ENCODE assay signal across 8 cellular contexts in the genomic region with DNA sequence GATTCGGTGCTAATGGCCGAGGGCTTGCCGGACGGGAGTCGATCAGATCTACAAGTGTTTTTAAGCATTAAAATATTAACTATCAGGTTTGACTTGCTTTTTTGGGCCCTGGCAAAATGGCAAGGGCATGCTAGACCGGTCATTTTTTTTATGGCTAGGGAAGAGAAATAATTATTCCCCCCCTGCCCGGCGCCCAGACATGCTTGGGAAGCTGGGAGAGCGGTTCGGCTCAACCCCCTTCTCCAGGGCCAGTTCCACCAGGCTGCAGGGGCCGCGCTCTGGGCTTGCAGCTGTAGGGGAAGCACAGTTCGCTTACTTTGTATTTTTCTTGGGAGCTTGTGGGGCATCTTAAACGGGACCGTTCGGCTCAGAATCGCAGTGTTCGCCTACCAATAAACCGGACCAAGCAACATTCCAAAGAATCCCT. TPM values are rescaled to one million over a fixed set of nuclear protein-coding genes. Genes with fewer than 3 reads are reported as not detected.
DNase-seq lines count a peak whose midpoint lies in the region; ATAC-seq and TF ChIP-seq lines count a peak whose summit lies in the region.
"Had no signal": no experiment of that assay in that cellular context is flagged by ENCODE, and none has a peak within 500 bp of the region (broad histone marks: within the 10 kb centered on the region; RNA-seq: fewer than 3 reads in every experiment).

No MANE protein-coding gene starts in this region.

- BruUV-seq in OCI-LY7 (replicated peaks; lab: Mats Ljungman, UMichigan), result no TSS peak

- 2% methylated on average over 19 of the region's 19 CpGs for WGBS in HUES64
- 5 to 17% (median 13%) methylated on average over 18 to 19 of the region's 19 CpGs for WGBS in stomach, 5 donors

- H3K27me3 ChIP-seq in HUES64 (ENCODE audit: insufficient read depth, low read length) (no peaks in the 10 kb centered on the region), breast epithelium (no peaks in the 10 kb centered on the region), left lung (peaks cover 0 to 9% of the 10 kb centered on the region in 2 donors), stomach (no peaks in the 10 kb centered on the region)

- intact Hi-C loops in breast epithelium (cut with DNase I; ENCODE audit: low total_unique reads) (no loop called here), left lung (cut with DNase I) (loop anchor here in 1 of 2 donors (10.0 kb wide), 2 partner anchors 92 to 172 kb away; no protein-coding TSS in a partner anchor), stomach (cut with DNase I; ENCODE audit: low total_unique reads) (no loop called here), OCI-LY7 (cut with micrococcal nuclease; ENCODE audit: unreplicated experiment) (loop anchor here (5.0 kb wide), 2 partner anchors 724 to 771 kb away; a partner anchor contains a TSS)

- H3K4me3 ChIP-seq in HUES64 (ENCODE audit: low read length) (peak overlapping the region; percentile 91), breast epithelium (peak overlapping the region; percentile 78 to 86 (median 79)), left lung (peak overlapping the region; percentile 73 to 85), stomach (peak overlapping the region; percentile 64 to 81 (median 70)), OCI-LY7 (ENCODE audit: low read depth, low read length, poor library complexity, severe bottlenecking) (no peak overlapping the region)

- TF ChIP-seq POLR2A in breast epithelium (IDR thresholded peaks at IDR 0.05), result no peak
- no peak for TF ChIP-seq POLR2A in stomach (IDR thresholded peaks at IDR 0.05)

- 0 out of 2 replicates have a peak, but pooled peaks cover 6% of the 10 kb centered on the region for H3K36me3 ChIP-seq in HUES64 (ENCODE audit: insufficient read depth, low read length)
- H3K36me3 ChIP-seq in breast epithelium, result no peaks in the 10 kb centered on the region
- no peaks in the 10 kb centered on the region for H3K36me3 ChIP-seq in left lung
- no peaks in the 10 kb centered on the region for H3K36me3 ChIP-seq in stomach
- H3K36me3 ChIP-seq in OCI-LY7 (ENCODE audit: insufficient read depth, low read length), result no peaks in the 10 kb centered on the region

- H3K27ac ChIP-seq in HUES64 (ENCODE audit: low read depth, low read length) (peak overlapping the region; percentile 93), breast epithelium (peak overlapping the region; percentile 97 to 99), left lung (peak overlapping the region; percentile 90 to 96), stomach (peak overlapping the region; percentile 62 to 96 (median 94)), OCI-LY7 (ENCODE audit: low read depth, low read length, poor library complexity, severe bottlenecking) (no peak overlapping the region)

- no peak for DNase-seq in breast epithelium (ENCODE audit: low spot score in 2 of 2)
- DNase-seq in left lung, result peak; percentile 49 to 82
- DNase-seq in stomach, result no peak
- no peak for DNase-seq in OCI-LY7 (ENCODE audit: low spot score)
- no peak for DNase-seq in NCI-H146 (lab: John Stamatoyannopoulos, UW)
- DNase-seq: Kasumi-1 had no signal

- H2AFZ ChIP-seq in OCI-LY7 (ENCODE audit: low read length), result no peak overlapping the region

- no peak for TF ChIP-seq EP300 in stomach (IDR thresholded peaks at IDR 0.05)

- no peak overlapping the region; the same call in 1 of the 2 replicates for H3K4me2 ChIP-seq in OCI-LY7 (ENCODE audit: low read length)

- H3K9me3 ChIP-seq in HUES64 (ENCODE audit: insufficient read depth, low read depth, low read length) (no peaks in the 10 kb centered on the region), breast epithelium (no peaks in the 10 kb centered on the region), left lung (no peaks in the 10 kb centered on the region), stomach (no peaks in the 10 kb centered on the region), OCI-LY7 (ENCODE audit: low read length) (no peaks in the 10 kb centered on the region)

- ATAC-seq in left lung (peak; percentile 11), GM18502 (IDR thresholded peaks at IDR 0.05; ENCODE audit: poor library complexity, unreplicated experiment) (no peak)

- CTCF ChIA-PET in OCI-LY7 (lab: Charles Lee; ENCODE audit: unreplicated experiment), result no interaction called here

- POLR2A ChIA-PET in OCI-LY7 (lab: Charles Lee), result no interaction called here

- peak overlapping the region; percentile 93 for H3K9ac ChIP-seq in HUES64 (ENCODE audit: low read depth, low read length)

- H3K79me2 ChIP-seq in OCI-LY7 (ENCODE audit: insufficient read depth, low read depth, low read length), result no peaks in the 10 kb centered on the region

- H4K20me1 ChIP-seq in OCI-LY7 (ENCODE audit: insufficient read depth, low read length), result no peaks in the 10 kb centered on the region

- no peaks in the 10 kb centered on the region for H3K9me2 ChIP-seq in OCI-LY7 (ENCODE audit: insufficient read depth, low read length)

- peaks cover 62% of the 10 kb centered on the region for H3K4me1 ChIP-seq in HUES64 (ENCODE audit: insufficient read depth, low read length)
- peaks cover 0 to 12% of the 10 kb centered on the region in 2 donors for H3K4me1 ChIP-seq in breast epithelium
- H3K4me1 ChIP-seq in left lung, result peaks cover 8 to 55% of the 10 kb centered on the region in 2 donors
- H3K4me1 ChIP-seq in stomach, result peaks cover 28 to 76% (median 48%) of the 10 kb centered on the region in 4 donors
- peaks cover 23% of the 10 kb centered on the region for H3K4me1 ChIP-seq in OCI-LY7 (ENCODE audit: insufficient read depth, low read length, poor library complexity, severe bottlenecking)

- TF ChIP-seq CTCF in breast epithelium (IDR thresholded peaks at IDR 0.05) (no peak), left lung (IDR thresholded peaks at IDR 0.05) (no peak), stomach (IDR thresholded peaks at IDR 0.05) (no peak), OCI-LY7 (conservative IDR thresholded peaks at IDR 0.05; ENCODE audit: low read length) (no peak)

RNA-seq across cellular contexts. Expression of a gene that starts 3.0 kb away (rescaled TPM):
- 31.2 TPM for polyA plus RNA-seq in HUES64 (2013, experiment 1 of 2)
- 33.5 TPM for polyA plus RNA-seq in HUES64 (2013, experiment 2 of 2)
- total RNA-seq in breast epithelium (10 to 100 TPM; 33.1 to 44.2 (median 34.1) TPM), left lung (10 to 100 TPM; 25.1 to 27.7 TPM), stomach (100 to 1,000 TPM in 2 of 5 donors, 10 to 100 TPM in 3; 34.1 to 179 (median 89.9) TPM), OCI-LY7 (2022) (8.0 and 8.5 TPM in 2 replicates)
- polyA plus RNA-seq in stomach, result 10 to 100 TPM in 1 of 3 donors, 1 to 10 TPM in 2; 6.7 to 11.5 (median 9.2) TPM
- total RNA-seq in OCI-LY7 (2014; rRNA removed; shearing (Covaris generic)), result 1.3 and 2.8 TPM in 2 replicates

Comparison
In these comparisons a context has a peak if more than half of its experiments do, and no peak if none do; other contexts are left out.
1. DNase-seq: peak in left lung (2 of 2); none in breast epithelium (0 of 2), stomach (single experiment), OCI-LY7 (single experiment) and NCI-H146 (single experiment).